8 cellular contexts compared by ENCODE assay signal in genomic region chr11:36265793-36266628, GRCh38. TPM values are rescaled to one million over a fixed set of nuclear protein-coding genes. Genes with fewer than 3 reads are reported as not detected.
DNase-seq lines count a peak whose midpoint lies in the region; ATAC-seq, FAIRE-seq and TF ChIP-seq lines count a peak whose summit lies in the region.

No MANE protein-coding gene starts in this region.

- H3K36me3 ChIP-seq in tibial artery: peaks cover 0 to 17% (median 3%) of the 10 kb centered on the region in 3 donors

- peak; percentile 63 for ATAC-seq in HG03135 (IDR thresholded peaks at IDR 0.05; ENCODE audit: unreplicated experiment)
- peak; percentile 74 for ATAC-seq in activated CD8-positive, alpha-beta memory T cell treated with anti-CD3 and anti-CD28 coated beads, Interleukin-2, amount 10 ng/mL, durations not matched to agents 7 days and 5 days
- ATAC-seq in natural killer cell treated with Interleukin-12 subunit alpha and Interleukin-12 subunit beta and Interleukin-15 and Interleukin-18, amount 100 ng/mL, for 72 hours: peak; percentile 44 to 67

- no peaks in the 10 kb centered on the region for H3K36me3 Mint-ChIP-seq in activated CD8-positive, alpha-beta memory T cell treated with anti-CD3 and anti-CD28 coated beads, Interleukin-2, amount 10 ng/mL, durations not matched to agents 7 days and 5 days
- peaks cover 6% of the 10 kb centered on the region for H3K36me3 Mint-ChIP-seq in natural killer cell treated with Interleukin-12 subunit alpha and Interleukin-12 subunit beta and Interleukin-15 and Interleukin-18, amount 100 ng/mL, for 72 hours

- TF ChIP-seq CTCF in AG04450 (IDR thresholded peaks at IDR 0.05; ENCODE audit: low read depth, low read length): peak; percentile 89
- peak; percentile 75 to 76 for TF ChIP-seq CTCF in tibial artery (IDR thresholded peaks at IDR 0.05)

- CTCF ChIA-PET in AG04450 (lab: Charles Lee): interaction anchor here (0.5 to 7.2 kb wide), 30 partner anchors 8 to 1125 kb away, joined by 3 to 94 read pairs (median 3); partner anchors contain the start of gene PRR5L
- CTCF ChIA-PET in activated CD8-positive, alpha-beta memory T cell treated with anti-CD3 and anti-CD28 coated beads, Interleukin-2, amount 10 ng/mL, durations not matched to agents 7 days and 5 days (lab: Charles Lee): interaction anchor here (0.6 to 3.7 kb wide), 13 partner anchors 9 to 650 kb away, joined by 3 to 19 read pairs (median 8); partner anchors contain the start of gene FJX1

- DNase-seq in AG04450 (ENCODE audit: low read depth, low spot score): no peak
- peak; percentile 43 for DNase-seq in GM18507 (ENCODE audit: extremely low spot score, insufficient read length, low read depth)
- DNase-seq in NCI-H69 (lab: John Stamatoyannopoulos, UW): peak; percentile 85
- DNase-seq in activated CD8-positive, alpha-beta memory T cell treated with anti-CD3 and anti-CD28 coated beads, Interleukin-2, amount 10 ng/mL, durations not matched to agents 7 days and 5 days: peak; percentile 56
- peak; percentile 47 to 77 for DNase-seq in erythroblast (lab: John Stamatoyannopoulos, UW)
- no peak for DNase-seq in natural killer cell treated with Interleukin-12 subunit alpha and Interleukin-12 subunit beta and Interleukin-15 and Interleukin-18, amount 100 ng/mL, for 72 hours (ENCODE audit: low spot score)
- DNase-seq in tibial artery: peak in 1 of 2 donors; percentile 27

- H3K4me3 Mint-ChIP-seq in activated CD8-positive, alpha-beta memory T cell treated with anti-CD3 and anti-CD28 coated beads, Interleukin-2, amount 10 ng/mL, durations not matched to agents 7 days and 5 days: no peak overlapping the region
- no peak overlapping the region for H3K4me3 Mint-ChIP-seq in natural killer cell treated with Interleukin-12 subunit alpha and Interleukin-12 subunit beta and Interleukin-15 and Interleukin-18, amount 100 ng/mL, for 72 hours

- intact Hi-C loops in tibial artery (cut with DNase I; ENCODE audit: low total_unique reads): loop anchor here (10.0 kb wide), 1 partner anchor 1351 kb away; the partner anchor contains the start of genes APIP and PDHX

- H3K27me3 Mint-ChIP-seq in activated CD8-positive, alpha-beta memory T cell treated with anti-CD3 and anti-CD28 coated beads, Interleukin-2, amount 10 ng/mL, durations not matched to agents 7 days and 5 days: peaks cover 12% of the 10 kb centered on the region
- H3K27me3 Mint-ChIP-seq in natural killer cell treated with Interleukin-12 subunit alpha and Interleukin-12 subunit beta and Interleukin-15 and Interleukin-18, amount 100 ng/mL, for 72 hours: peaks cover 14 to 23% of the 10 kb centered on the region in 2 donors

- H3K27ac ChIP-seq in AG04450 (ENCODE audit: low read depth, low read length) (no peak overlapping the region), tibial artery (no peak overlapping the region)

- H3K4me1 Mint-ChIP-seq in activated CD8-positive, alpha-beta memory T cell treated with anti-CD3 and anti-CD28 coated beads, Interleukin-2, amount 10 ng/mL, durations not matched to agents 7 days and 5 days: no peaks in the 10 kb centered on the region
- no peaks in the 10 kb centered on the region for H3K4me1 Mint-ChIP-seq in natural killer cell treated with Interleukin-12 subunit alpha and Interleukin-12 subunit beta and Interleukin-15 and Interleukin-18, amount 100 ng/mL, for 72 hours (ENCODE audit: low read depth in 2 of 2)

- H3K4me3 ChIP-seq in AG04450 (ENCODE audit: low read depth, low read length) (no peak overlapping the region), tibial artery (no peak overlapping the region)

- H3K9me3 ChIP-seq in AG04450 (ENCODE audit: control insufficient read depth, insufficient read depth, low read length) (no peaks in the 10 kb centered on the region), tibial artery (no peaks in the 10 kb centered on the region)

- no peaks in the 10 kb centered on the region for H3K9me3 Mint-ChIP-seq in activated CD8-positive, alpha-beta memory T cell treated with anti-CD3 and anti-CD28 coated beads, Interleukin-2, amount 10 ng/mL, durations not matched to agents 7 days and 5 days (ENCODE audit: low read depth)
- no peaks in the 10 kb centered on the region for H3K9me3 Mint-ChIP-seq in natural killer cell treated with Interleukin-12 subunit alpha and Interleukin-12 subunit beta and Interleukin-15 and Interleukin-18, amount 100 ng/mL, for 72 hours

- no peak for TF ChIP-seq POLR2A in erythroblast (IDR thresholded peaks at IDR 0.05; ENCODE audit: low read length)

- POLR2A ChIA-PET in AG04450 (lab: Yijun Ruan, JAX): no interaction called here

- H3K27ac Mint-ChIP-seq in activated CD8-positive, alpha-beta memory T cell treated with anti-CD3 and anti-CD28 coated beads, Interleukin-2, amount 10 ng/mL, durations not matched to agents 7 days and 5 days: no peak overlapping the region
- H3K27ac Mint-ChIP-seq in natural killer cell treated with Interleukin-12 subunit alpha and Interleukin-12 subunit beta and Interleukin-15 and Interleukin-18, amount 100 ng/mL, for 72 hours: no peak overlapping the region

- FAIRE-seq in GM18507 (lab: Jason Lieb, UNC): peak; percentile 87

- peaks cover 0 to 3% (median 0%) of the 10 kb centered on the region in 4 donors for H3K4me1 ChIP-seq in tibial artery

- peaks cover 8% of the 10 kb centered on the region for H3K27me3 ChIP-seq in AG04450 (ENCODE audit: control insufficient read depth, insufficient read depth, low read length)
- peaks cover 0 to 3% of the 10 kb centered on the region in 2 donors for H3K27me3 ChIP-seq in tibial artery

RNA-seq across cellular contexts. Expression of gene COMMD9, which starts 23.2 kb away (rescaled TPM):
- 51.5 and 73.0 TPM in 2 replicates for polyA plus RNA-seq in AG04450 (2011; rRNA removed)
- 46.0 and 65.2 TPM in 2 replicates for polyA minus RNA-seq in AG04450 (2011; rRNA and poly(A)+ RNA removed)
- total RNA-seq in activated CD8-positive, alpha-beta memory T cell treated with anti-CD3 and anti-CD28 coated beads, Interleukin-2, amount 10 ng/mL, durations not matched to agents 7 days and 5 days: 10 to 100 TPM; 33.2 to 40.0 TPM
- 10 to 100 TPM; 49.1 to 54.8 TPM for total RNA-seq in natural killer cell treated with Interleukin-12 subunit alpha and Interleukin-12 subunit beta and Interleukin-15 and Interleukin-18, amount 100 ng/mL, for 72 hours

RNA-seq across cellular contexts. Expression of gene PRR5L, which starts 30.1 kb away (rescaled TPM):
- polyA plus RNA-seq in AG04450 (2011; rRNA removed): 3.1 and 3.4 TPM in 2 replicates
- polyA minus RNA-seq in AG04450 (2011; rRNA and poly(A)+ RNA removed): 3.4 and 6.0 TPM in 2 replicates
- total RNA-seq in activated CD8-positive, alpha-beta memory T cell treated with anti-CD3 and anti-CD28 coated beads, Interleukin-2, amount 10 ng/mL, durations not matched to agents 7 days and 5 days: 10 to 100 TPM in 1 of 2 experiments, 1 to 10 TPM in 1; 6.6 to 11.1 TPM
- 100 to 1,000 TPM; 172 to 533 TPM for total RNA-seq in natural killer cell treated with Interleukin-12 subunit alpha and Interleukin-12 subunit beta and Interleukin-15 and Interleukin-18, amount 100 ng/mL, for 72 hours

Comparison
In these comparisons a context has a peak if more than half of its experiments do, and no peak if none do; other contexts are left out.
1. DNase-seq: peak in GM18507 (single experiment), NCI-H69 (single experiment), activated CD8-positive, alpha-beta memory T cell treated with anti-CD3 and anti-CD28 coated beads, Interleukin-2, amount 10 ng/mL, durations not matched to agents 7 days and 5 days (single experiment) and erythroblast (2 of 2); none in AG04450 (single experiment) and natural killer cell treated with Interleukin-12 subunit alpha and Interleukin-12 subunit beta and Interleukin-15 and Interleukin-18, amount 100 ng/mL, for 72 hours (single experiment).
2. RNA of gene PRR5L, which starts 30.1 kb away (total RNA-seq): 172 to 533 TPM in natural killer cell treated with Interleukin-12 subunit alpha and Interleukin-12 subunit beta and Interleukin-15 and Interleukin-18, amount 100 ng/mL, for 72 hours; 6.6 to 11.1 TPM in activated CD8-positive, alpha-beta memory T cell treated with anti-CD3 and anti-CD28 coated beads, Interleukin-2, amount 10 ng/mL, durations not matched to agents 7 days and 5 days; every median in the first group is over 10 times any median in the second.
3. Peak in every context shown above with its lines, with median percentiles within 50 percentile points of each other: ATAC-seq.